ENCODE assay signal across 2 cellular contexts in the genomic region with DNA sequence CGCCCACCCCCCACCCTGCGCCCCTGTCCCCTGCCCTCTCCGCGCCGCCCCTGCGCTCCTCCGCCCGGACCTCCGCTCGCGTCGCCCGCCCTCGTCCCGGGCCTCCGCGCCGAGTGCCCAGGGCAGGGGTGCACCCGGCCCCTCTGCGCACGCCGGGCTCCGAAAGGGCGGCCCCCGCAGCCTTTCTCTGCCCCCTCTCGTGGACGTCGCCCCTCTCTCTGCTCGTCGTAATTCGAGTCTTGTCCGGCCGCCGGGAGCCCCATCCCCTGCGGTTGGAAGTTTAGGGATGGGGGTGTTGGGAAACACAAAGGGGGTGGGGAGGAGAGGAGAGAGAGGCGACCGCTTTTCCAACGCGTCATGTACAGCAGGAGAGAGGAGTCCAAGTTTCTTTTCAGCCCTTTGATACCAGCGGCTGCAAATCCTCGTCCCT.
TF ChIP-seq lines count a peak whose summit lies in the region.

No MANE protein-coding gene starts in this region.

TF ChIP-seq in A549, 52 proteins besides CTCF, POLR2A, EP300 and RAD21:
- TF ChIP-seq REST (IDR thresholded peaks at IDR 0.05) (no peak), JUN (IDR thresholded peaks at IDR 0.05) (0 out of 5 replicates have a peak, but pooled peaks of 1 of the 2 experiments have one; percentile 13), RARB (CRISPR knock-in tag; IDR thresholded peaks at IDR 0.05) (no peak), PHF8 (IDR thresholded peaks at IDR 0.05; ENCODE audit: borderline replicate concordance, low read depth) (peak; percentile 5; the same call in 1 of the 2 replicates)
TF ChIP-seq in A549: peak in this region for 2.

TF ChIP-seq in SK-N-SH, 30 proteins besides CTCF, POLR2A, EP300 and RAD21 (continued from another document):
- no peak for TF ChIP-seq IRF3 (IDR thresholded peaks at IDR 0.05; ENCODE audit: low read depth, low read length)
- TF ChIP-seq TCF12 (IDR thresholded peaks at IDR 0.05), result no peak
- no peak for TF ChIP-seq JUND (IDR thresholded peaks at IDR 0.05)
- no peak for TF ChIP-seq TEAD4 (IDR thresholded peaks at IDR 0.05; ENCODE audit: borderline replicate concordance, insufficient read depth)
- no peak for TF ChIP-seq USF1 (IDR thresholded peaks at IDR 0.05; ENCODE audit: borderline replicate concordance, low read depth)
- TF ChIP-seq TAF1 (IDR thresholded peaks at IDR 0.05; ENCODE audit: borderline replicate concordance, low read depth, low read length), result no peak
